Comparison of ENCODE assay signal across 24 cellular contexts in the genomic region with DNA sequence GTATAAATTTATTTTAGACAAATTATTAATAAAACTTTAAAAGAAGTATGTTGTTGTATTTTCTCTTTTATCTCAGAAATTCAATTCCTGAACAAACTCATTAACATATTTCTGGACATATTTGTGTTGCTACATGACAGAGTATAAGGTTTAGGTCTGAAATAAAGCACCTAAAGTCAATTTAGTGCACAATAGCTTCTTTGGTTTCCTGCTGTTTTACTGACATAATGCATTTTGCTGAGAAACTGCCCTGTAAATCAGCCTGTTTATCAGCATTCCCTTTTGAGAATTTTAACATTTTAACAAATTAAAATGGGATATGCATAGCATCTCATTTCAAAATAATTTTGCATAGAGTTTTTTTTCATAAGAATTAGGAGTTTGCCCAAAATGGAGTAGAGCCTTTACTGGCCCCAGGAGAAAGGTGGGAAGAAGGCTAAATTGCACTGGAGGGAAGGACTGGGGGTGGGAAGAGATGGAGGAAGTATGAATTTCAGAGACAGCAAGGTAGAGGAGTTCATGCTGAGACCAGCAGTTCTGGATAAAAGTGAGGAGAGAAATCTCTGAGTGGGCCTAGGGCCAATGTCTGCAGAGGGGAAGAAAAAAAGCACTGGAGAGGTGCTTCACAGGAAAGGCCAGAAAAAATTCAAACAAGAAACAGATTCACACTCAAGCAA.
"Had no signal": no experiment of that assay in that cellular context is flagged by ENCODE, and none has a peak within 500 bp of the region (broad histone marks: within the 10 kb centered on the region; RNA-seq: fewer than 3 reads in every experiment).

No MANE protein-coding gene starts in this region.

- H3K36me3 Mint-ChIP-seq: activated naive CD8-positive, alpha-beta T cell had no signal

- FAIRE-seq: astrocyte, RCC 7860, TTC549 had no signal

- DNase-seq: activated CD4-positive, alpha-beta memory T cell treated with anti-CD3 and anti-CD28 coated beads, Interleukin-2, amount 10 ng/mL, durations not matched to agents 7 days and 5 days; activated CD4-positive, alpha-beta T cell treated with anti-CD3 and anti-CD28 coated beads, Interleukin-2, amount 10 ng/mL, durations not matched to agents 7 days and 5 days; activated CD4-positive, CD25-positive, alpha-beta regulatory T cell; activated gamma-delta T cell; activated naive CD4-positive, alpha-beta T cell treated with anti-CD3 and anti-CD28 coated beads for 36 hours; activated T-cell treated with anti-CD3 and anti-CD28 coated beads for 4 hours; activated T-cell treated with anti-CD3 and anti-CD28 coated beads, Interleukin-2, amount 50 U/mL, for 48 hours; amygdala; brain microvascular endothelial cell; NCI-H1092; NCI-H1417 treated with DMSO at 0.1 percent for 48 hours; NCI-H1694 treated with DMSO at 0.1 percent for 48 hours; NCI-H2029 treated with DMSO at 0.1 percent for 48 hours; NCI-H510A treated with DMSO at 0.1 percent for 48 hours; PC-3; SHP77 treated with DMSO at 0.1 percent for 48 hours; T-helper 2 cell; T1000 had no signal

- H3K4me3 Mint-ChIP-seq: activated CD4-positive, alpha-beta memory T cell treated with anti-CD3 and anti-CD28 coated beads, Interleukin-2, amount 10 ng/mL, durations not matched to agents 7 days and 5 days; activated CD4-positive, alpha-beta T cell treated with anti-CD3 and anti-CD28 coated beads, Interleukin-2, amount 10 ng/mL, durations not matched to agents 7 days and 5 days; activated naive CD4-positive, alpha-beta T cell treated with anti-CD3 and anti-CD28 coated beads for 36 hours; activated naive CD8-positive, alpha-beta T cell; activated T-helper 17 cell treated with anti-CD3 and anti-CD28 coated beads, Interleukin-2, amount 50 U/mL, for 72 hours had no signal

- H3K27me3 ChIP-seq: brain microvascular endothelial cell, cardiac muscle cell had no signal

- H3K4me3 ChIP-seq: cardiac muscle cell had no signal

- H3K4me1 Mint-ChIP-seq: activated CD4-positive, alpha-beta memory T cell treated with anti-CD3 and anti-CD28 coated beads, Interleukin-2, amount 10 ng/mL, durations not matched to agents 7 days and 5 days; activated CD4-positive, alpha-beta T cell treated with anti-CD3 and anti-CD28 coated beads, Interleukin-2, amount 10 ng/mL, durations not matched to agents 7 days and 5 days; activated T-helper 17 cell treated with anti-CD3 and anti-CD28 coated beads, Interleukin-2, amount 50 U/mL, for 72 hours had no signal

- H3K27me3 Mint-ChIP-seq: activated CD4-positive, alpha-beta memory T cell treated with anti-CD3 and anti-CD28 coated beads, Interleukin-2, amount 10 ng/mL, durations not matched to agents 7 days and 5 days; activated CD4-positive, alpha-beta T cell treated with anti-CD3 and anti-CD28 coated beads, Interleukin-2, amount 10 ng/mL, durations not matched to agents 7 days and 5 days; activated T-helper 17 cell treated with anti-CD3 and anti-CD28 coated beads, Interleukin-2, amount 50 U/mL, for 72 hours had no signal

- H3K27ac Mint-ChIP-seq: activated CD4-positive, alpha-beta memory T cell treated with anti-CD3 and anti-CD28 coated beads, Interleukin-2, amount 10 ng/mL, durations not matched to agents 7 days and 5 days; activated CD4-positive, alpha-beta T cell treated with anti-CD3 and anti-CD28 coated beads, Interleukin-2, amount 10 ng/mL, durations not matched to agents 7 days and 5 days; activated naive CD4-positive, alpha-beta T cell treated with anti-CD3 and anti-CD28 coated beads for 36 hours; activated naive CD8-positive, alpha-beta T cell; activated T-helper 17 cell treated with anti-CD3 and anti-CD28 coated beads, Interleukin-2, amount 50 U/mL, for 72 hours had no signal

- H3K9me3 Mint-ChIP-seq: activated CD4-positive, alpha-beta memory T cell treated with anti-CD3 and anti-CD28 coated beads, Interleukin-2, amount 10 ng/mL, durations not matched to agents 7 days and 5 days; activated CD4-positive, alpha-beta T cell treated with anti-CD3 and anti-CD28 coated beads, Interleukin-2, amount 10 ng/mL, durations not matched to agents 7 days and 5 days; activated naive CD4-positive, alpha-beta T cell treated with anti-CD3 and anti-CD28 coated beads for 36 hours; activated T-helper 17 cell treated with anti-CD3 and anti-CD28 coated beads, Interleukin-2, amount 50 U/mL, for 72 hours had no signal

- H3K36me3 ChIP-seq: brain microvascular endothelial cell, cardiac muscle cell had no signal

- ATAC-seq: activated T-helper 17 cell treated with anti-CD3 and anti-CD28 coated beads, Interleukin-2, amount 50 U/mL, for 72 hours; PC-3 had no signal

- H3K27ac ChIP-seq: brain microvascular endothelial cell, cardiac muscle cell had no signal
